Comparison of ENCODE assay signal across 26 cellular contexts in the genomic region with DNA sequence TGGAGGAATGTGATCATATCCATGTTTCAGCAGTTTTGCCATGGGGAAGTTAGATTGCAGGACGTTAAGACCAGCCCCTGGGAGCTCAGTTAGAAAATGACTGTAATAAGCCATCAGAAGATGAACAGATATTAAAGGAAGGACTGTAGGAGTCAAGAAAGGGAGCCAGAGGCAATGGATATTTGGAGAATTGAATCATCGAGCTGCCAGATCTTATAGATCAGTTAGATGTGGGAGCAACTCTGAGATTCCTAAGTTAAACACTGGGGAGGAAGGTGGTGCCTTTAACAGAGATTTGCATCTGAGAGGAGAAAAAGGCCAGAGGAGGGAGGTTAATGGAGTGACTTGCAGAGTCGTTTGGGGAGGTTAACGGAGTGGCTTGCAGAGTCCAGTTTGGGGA.
"Had no signal": no experiment of that assay in that cellular context is flagged by ENCODE, and none has a peak within 500 bp of the region (broad histone marks: within the 10 kb centered on the region; RNA-seq: fewer than 3 reads in every experiment).

No MANE protein-coding gene starts in this region.

- H3K4me1 Mint-ChIP-seq: stimulated activated effector memory CD8-positive, alpha-beta T cell treated with anti-CD3 and anti-CD28 coated beads, Interleukin-12 subunit alpha, Interleukin-12 subunit beta, amount 100 ng/mL, for 72 hours; stimulated activated memory B cell treated with anti-CD40 and anti-IgM and Interleukin-4, amounts not matched to agents 10 μg/mL and 1 μg/mL and 100 μg/mL, for 72 hours; stimulated activated naive B cell treated with anti-CD40 and anti-IgM and Interleukin-4, amounts not matched to agents 10 μg/mL and 1 μg/mL and 100 μg/mL, for 72 hours; stimulated activated naive CD8-positive, alpha-beta T cell treated with anti-CD3 and anti-CD28 coated beads, Interleukin-15, amount 100 ng/mL, for 72 hours had no signal

- H3K4me1 ChIP-seq: testis, thyroid gland, transverse colon, upper lobe of left lung, upper lobe of right lung, uterus had no signal

- ATAC-seq: stimulated activated effector memory CD8-positive, alpha-beta T cell treated with anti-CD3 and anti-CD28 coated beads, Interleukin-12 subunit alpha, Interleukin-12 subunit beta, amount 100 ng/mL, for 72 hours; stimulated activated memory B cell treated with anti-CD40 and anti-IgM and Interleukin-4, amounts not matched to agents 10 μg/mL and 1 μg/mL and 100 μg/mL, for 72 hours; stimulated activated naive B cell treated with anti-CD40 and anti-IgM and Interleukin-4, amounts not matched to agents 10 μg/mL and 1 μg/mL and 100 μg/mL, for 72 hours; stimulated activated naive CD8-positive, alpha-beta T cell treated with anti-CD3 and anti-CD28 coated beads, Interleukin-15, amount 100 ng/mL, for 72 hours; stimulated activated naive CD8-positive, alpha-beta T cell treated with anti-CD3 and anti-CD28 coated beads, Interleukin-15, Interleukin-2, amounts not matched to agents 100 U/mL and 50 U/mL, for 24 hours; upper lobe of right lung had no signal

- H3K27ac ChIP-seq: stomach, suprapubic skin, testis, thoracic aorta, thyroid gland, tibial artery, tibial nerve, transverse colon, upper lobe of left lung, upper lobe of right lung, uterus, vagina had no signal

- H3K9me3 ChIP-seq: stomach, suprapubic skin, testis, thoracic aorta, thyroid gland, tibial artery, tibial nerve, transverse colon, upper lobe of right lung, uterus, vagina had no signal

- H3K27ac Mint-ChIP-seq: stimulated activated effector memory CD8-positive, alpha-beta T cell treated with anti-CD3 and anti-CD28 coated beads, Interleukin-12 subunit alpha, Interleukin-12 subunit beta, amount 100 ng/mL, for 72 hours; stimulated activated memory B cell treated with anti-CD40 and anti-IgM and Interleukin-4, amounts not matched to agents 10 μg/mL and 1 μg/mL and 100 μg/mL, for 72 hours; stimulated activated naive B cell treated with anti-CD40 and anti-IgM and Interleukin-4, amounts not matched to agents 10 μg/mL and 1 μg/mL and 100 μg/mL, for 72 hours; stimulated activated naive CD8-positive, alpha-beta T cell treated with anti-CD3 and anti-CD28 coated beads, Interleukin-15, amount 100 ng/mL, for 72 hours; stimulated activated naive CD8-positive, alpha-beta T cell treated with anti-CD3 and anti-CD28 coated beads, Interleukin-15, Interleukin-2, amounts not matched to agents 100 ng/mL and 50 ng/mL, for 24 hours; type B pancreatic cell had no signal

- H3K36me3 ChIP-seq: stomach, suprapubic skin, thoracic aorta, thyroid gland, tibial artery, tibial nerve, transverse colon, upper lobe of left lung, upper lobe of right lung, uterus, vagina had no signal

- H3K4me3 ChIP-seq: stomach, suprapubic skin, testis, thoracic aorta, thyroid gland, tibial artery, tibial nerve, transverse colon, upper lobe of left lung, upper lobe of right lung, uterus, vagina had no signal

- H3K27me3 ChIP-seq: stomach, suprapubic skin, testis, thyroid gland, tibial artery, tibial nerve, transverse colon, upper lobe of left lung, upper lobe of right lung, uterus, vagina had no signal

- H3K36me3 Mint-ChIP-seq: stimulated activated effector memory CD8-positive, alpha-beta T cell treated with anti-CD3 and anti-CD28 coated beads, Interleukin-12 subunit alpha, Interleukin-12 subunit beta, amount 100 ng/mL, for 72 hours; stimulated activated memory B cell treated with anti-CD40 and anti-IgM and Interleukin-4, amounts not matched to agents 10 μg/mL and 1 μg/mL and 100 μg/mL, for 72 hours; stimulated activated naive B cell treated with anti-CD40 and anti-IgM and Interleukin-4, amounts not matched to agents 10 μg/mL and 1 μg/mL and 100 μg/mL, for 72 hours had no signal

- H3K27me3 Mint-ChIP-seq: stimulated activated memory B cell treated with anti-CD40 and anti-IgM and Interleukin-4, amounts not matched to agents 10 μg/mL and 1 μg/mL and 100 μg/mL, for 72 hours; stimulated activated naive B cell treated with anti-CD40 and anti-IgM and Interleukin-4, amounts not matched to agents 10 μg/mL and 1 μg/mL and 100 μg/mL, for 72 hours; stimulated activated naive CD8-positive, alpha-beta T cell treated with anti-CD3 and anti-CD28 coated beads, Interleukin-15, amount 100 ng/mL, for 72 hours; stimulated activated naive CD8-positive, alpha-beta T cell treated with anti-CD3 and anti-CD28 coated beads, Interleukin-15, Interleukin-2, amounts not matched to agents 100 ng/mL and 50 ng/mL, for 24 hours; type B pancreatic cell had no signal

- DNase-seq: stimulated activated CD4-positive, alpha-beta T cell treated with anti-CD3 and anti-CD28 coated beads, Interleukin-2, amount 100 ng/mL, for 48 hours; stimulated activated CD4-positive, alpha-beta T cell treated with anti-CD3 and anti-CD28 coated beads, Interleukin-4, amount 100 ng/mL, for 1 hour; stimulated activated CD4-positive, alpha-beta T cell treated with anti-CD3 and anti-CD28 coated beads, Interleukin-4, amount 100 ng/mL, for 24 hours; stimulated activated CD4-positive, alpha-beta T cell treated with anti-CD3 and anti-CD28 coated beads, Interleukin-4, amount 100 ng/mL, for 4 hours; stimulated activated CD8-positive, alpha-beta memory T cell treated with anti-CD3 and anti-CD28 coated beads, Interleukin-4, amount 100 ng/mL, for 48 hours; stimulated activated naive B cell treated with anti-CD40 and anti-IgM and Interleukin-4, amounts not matched to agents 10 μg/mL and 1 μg/mL and 100 μg/mL, for 72 hours; stimulated activated naive CD4-positive, alpha-beta T cell; stimulated activated naive CD4-positive, alpha-beta T cell treated with Interleukin-2 at 50 U/mL for 16 hours; stimulated activated naive CD8-positive, alpha-beta T cell treated with anti-CD3 and anti-CD28 coated beads, Interleukin-15, amount 100 ng/mL, for 72 hours; stimulated activated naive CD8-positive, alpha-beta T cell treated with anti-CD3 and anti-CD28 coated beads, Interleukin-15, Interleukin-2, amounts not matched to agents 100 U/mL and 50 U/mL, for 24 hours; stomach; testis; thyroid gland; tibial artery; transverse colon; upper lobe of left lung; upper lobe of right lung; uterus had no signal

- H3K4me3 Mint-ChIP-seq: stimulated activated effector memory CD8-positive, alpha-beta T cell treated with anti-CD3 and anti-CD28 coated beads, Interleukin-12 subunit alpha, Interleukin-12 subunit beta, amount 100 ng/mL, for 72 hours; stimulated activated memory B cell treated with anti-CD40 and anti-IgM and Interleukin-4, amounts not matched to agents 10 μg/mL and 1 μg/mL and 100 μg/mL, for 72 hours; stimulated activated naive B cell treated with anti-CD40 and anti-IgM and Interleukin-4, amounts not matched to agents 10 μg/mL and 1 μg/mL and 100 μg/mL, for 72 hours; stimulated activated naive CD8-positive, alpha-beta T cell treated with anti-CD3 and anti-CD28 coated beads, Interleukin-15, amount 100 ng/mL, for 72 hours; stimulated activated naive CD8-positive, alpha-beta T cell treated with anti-CD3 and anti-CD28 coated beads, Interleukin-15, Interleukin-2, amounts not matched to agents 100 ng/mL and 50 ng/mL, for 24 hours; type B pancreatic cell had no signal
